21 cellular contexts compared by ENCODE assay signal in the genomic region with DNA sequence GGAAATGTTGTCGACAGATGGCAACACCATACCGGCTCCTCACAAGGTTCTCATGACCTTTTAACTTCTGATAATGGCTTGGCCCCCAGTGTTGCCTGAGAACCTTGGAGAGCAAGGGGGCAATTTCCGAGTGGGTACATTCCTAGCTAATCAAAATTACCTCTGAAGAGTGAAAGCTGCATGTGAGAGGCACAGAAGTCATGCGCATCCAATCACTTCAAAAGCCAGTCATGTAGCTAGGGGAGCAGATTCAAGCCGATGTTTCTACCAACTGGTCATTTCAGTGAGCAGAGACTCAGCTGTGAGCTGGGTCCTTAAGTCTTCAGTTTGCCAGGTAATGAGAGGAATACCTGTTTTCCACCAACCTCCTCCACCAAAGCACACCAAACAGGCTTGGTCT.
A peak's percentile ranks its signal among the peaks of the same experiment; 100 is the strongest.
DNase-seq lines count a peak whose midpoint lies in the region; ATAC-seq, FAIRE-seq and TF ChIP-seq lines count a peak whose summit lies in the region.
"Had no signal": no experiment of that assay in that cellular context is flagged by ENCODE, and none has a peak within 500 bp of the region (broad histone marks: within the 10 kb centered on the region; RNA-seq: fewer than 3 reads in every experiment).

No MANE protein-coding gene starts in this region.

- peak; percentile 46 for DNase-seq in DMS79 treated with DMSO at 0.1 percent for 48 hours (lab: John Stamatoyannopoulos, UW)
- no peak for DNase-seq in DMS79 (lab: John Stamatoyannopoulos, UW)
- no peak for DNase-seq in bronchial epithelial cell (ENCODE audit: low read depth)
- DNase-seq in CD8-positive, alpha-beta memory T cell: no peak
- DNase-seq: 8988T; ACHN; BE2C; C1 segment of cervical spinal cord; Caco-2; Calu3; CD4-positive, alpha-beta memory T cell; CD4-positive, CD25-positive, alpha-beta regulatory T cell; GF-D8 had no signal

- no peak overlapping the region for H3K4me3 ChIP-seq in bronchial epithelial cell (ENCODE audit: low read depth, low read length)
- no peak overlapping the region for H3K4me3 ChIP-seq in CD8-positive, alpha-beta memory T cell (ENCODE audit: low read length)
- H3K4me3 ChIP-seq: BLaER1 had no signal

- peaks cover 0 to 9% (median 0%) of the 10 kb centered on the region in 3 donors for H3K36me3 Mint-ChIP-seq in CD8-positive, alpha-beta memory T cell
- H3K36me3 Mint-ChIP-seq in stimulated activated memory B cell treated with anti-CD40 and anti-IgM and Interleukin-4, amounts not matched to agents 10 μg/mL and 1 μg/mL and 100 μg/mL, for 72 hours: no peaks in the 10 kb centered on the region
- H3K36me3 Mint-ChIP-seq: CD14-positive monocyte; CD4-positive, alpha-beta memory T cell; CD4-positive, CD25-positive, alpha-beta regulatory T cell had no signal

- H3K27me3 ChIP-seq in bronchial epithelial cell (ENCODE audit: control insufficient read depth, insufficient read depth, low read length): peaks cover 2% of the 10 kb centered on the region
- no peaks in the 10 kb centered on the region for H3K27me3 ChIP-seq in CD8-positive, alpha-beta memory T cell (ENCODE audit: insufficient read depth, low read length, poor library complexity, severe bottlenecking)
- H3K27me3 ChIP-seq: BLaER1 had no signal

- no peaks in the 10 kb centered on the region for H3K9me3 ChIP-seq in CD8-positive, alpha-beta memory T cell (ENCODE audit: low read length)
- H3K9me3 ChIP-seq: BE2C, BLaER1, Caco-2 had no signal

- no peak overlapping the region for H3K27ac Mint-ChIP-seq in CD8-positive, alpha-beta memory T cell
- no peak overlapping the region for H3K27ac Mint-ChIP-seq in stimulated activated memory B cell treated with anti-CD40 and anti-IgM and Interleukin-4, amounts not matched to agents 10 μg/mL and 1 μg/mL and 100 μg/mL, for 72 hours
- H3K27ac Mint-ChIP-seq: CD14-positive monocyte; CD4-positive, alpha-beta memory T cell; CD4-positive, CD25-positive, alpha-beta regulatory T cell had no signal

- H3K27me3 Mint-ChIP-seq in CD8-positive, alpha-beta memory T cell: peaks cover 20 to 48% of the 10 kb centered on the region in 2 donors
- peaks cover 26% of the 10 kb centered on the region for H3K27me3 Mint-ChIP-seq in stimulated activated memory B cell treated with anti-CD40 and anti-IgM and Interleukin-4, amounts not matched to agents 10 μg/mL and 1 μg/mL and 100 μg/mL, for 72 hours

- no peak overlapping the region for H3K27ac ChIP-seq in CD8-positive, alpha-beta memory T cell (ENCODE audit: low read depth, low read length)
- H3K27ac ChIP-seq: BLaER1 had no signal

- H3K36me3 ChIP-seq in bronchial epithelial cell (ENCODE audit: control insufficient read depth, insufficient read depth, low read length): no peaks in the 10 kb centered on the region
- no peaks in the 10 kb centered on the region for H3K36me3 ChIP-seq in CD8-positive, alpha-beta memory T cell (ENCODE audit: insufficient read depth, low read length)
- H3K36me3 ChIP-seq: BE2C, BLaER1 had no signal

- ATAC-seq in stimulated activated memory B cell treated with anti-CD40 and anti-IgM and Interleukin-4, amounts not matched to agents 10 μg/mL and 1 μg/mL and 100 μg/mL, for 72 hours: no peak

- H3K4me3 Mint-ChIP-seq in CD8-positive, alpha-beta memory T cell: no peak overlapping the region
- H3K4me3 Mint-ChIP-seq in stimulated activated memory B cell treated with anti-CD40 and anti-IgM and Interleukin-4, amounts not matched to agents 10 μg/mL and 1 μg/mL and 100 μg/mL, for 72 hours: no peak overlapping the region
- H3K4me3 Mint-ChIP-seq: CD4-positive, alpha-beta memory T cell; CD4-positive, CD25-positive, alpha-beta regulatory T cell had no signal

- CTCF ChIA-PET in CD8-positive, alpha-beta memory T cell (lab: Charles Lee): no interaction called here

- H3K4me1 Mint-ChIP-seq in CD8-positive, alpha-beta memory T cell: peaks cover 0 to 5% (median 0%) of the 10 kb centered on the region in 3 donors
- H3K4me1 Mint-ChIP-seq in stimulated activated memory B cell treated with anti-CD40 and anti-IgM and Interleukin-4, amounts not matched to agents 10 μg/mL and 1 μg/mL and 100 μg/mL, for 72 hours: peaks cover 6% of the 10 kb centered on the region
- H3K4me1 Mint-ChIP-seq: CD14-positive monocyte; CD4-positive, CD25-positive, alpha-beta regulatory T cell had no signal

- no peak for TF ChIP-seq CTCF in bronchial epithelial cell (IDR thresholded peaks at IDR 0.05; ENCODE audit: insufficient read depth, low read length, severe bottlenecking)

- POLR2A ChIA-PET in CD8-positive, alpha-beta memory T cell (lab: Charles Lee): no interaction called here

- H3K4me1 ChIP-seq in CD8-positive, alpha-beta memory T cell (ENCODE audit: insufficient read depth, low read length): no peaks in the 10 kb centered on the region
- H3K4me1 ChIP-seq: BE2C, Caco-2 had no signal

- FAIRE-seq in bronchial epithelial cell (lab: Jason Lieb, UNC): peak; percentile 60
- FAIRE-seq: A204.1, D721Med, G401.6, GM12891, GM19239 had no signal

- peaks cover 0 to 4% (median 0%) of the 10 kb centered on the region in 5 donors for H3K9me3 Mint-ChIP-seq in CD8-positive, alpha-beta memory T cell
- no peaks in the 10 kb centered on the region for H3K9me3 Mint-ChIP-seq in stimulated activated memory B cell treated with anti-CD40 and anti-IgM and Interleukin-4, amounts not matched to agents 10 μg/mL and 1 μg/mL and 100 μg/mL, for 72 hours
- H3K9me3 Mint-ChIP-seq: CD4-positive, alpha-beta memory T cell had no signal
